1 cellular context compared by ENCODE assay signal in the genomic region with DNA sequence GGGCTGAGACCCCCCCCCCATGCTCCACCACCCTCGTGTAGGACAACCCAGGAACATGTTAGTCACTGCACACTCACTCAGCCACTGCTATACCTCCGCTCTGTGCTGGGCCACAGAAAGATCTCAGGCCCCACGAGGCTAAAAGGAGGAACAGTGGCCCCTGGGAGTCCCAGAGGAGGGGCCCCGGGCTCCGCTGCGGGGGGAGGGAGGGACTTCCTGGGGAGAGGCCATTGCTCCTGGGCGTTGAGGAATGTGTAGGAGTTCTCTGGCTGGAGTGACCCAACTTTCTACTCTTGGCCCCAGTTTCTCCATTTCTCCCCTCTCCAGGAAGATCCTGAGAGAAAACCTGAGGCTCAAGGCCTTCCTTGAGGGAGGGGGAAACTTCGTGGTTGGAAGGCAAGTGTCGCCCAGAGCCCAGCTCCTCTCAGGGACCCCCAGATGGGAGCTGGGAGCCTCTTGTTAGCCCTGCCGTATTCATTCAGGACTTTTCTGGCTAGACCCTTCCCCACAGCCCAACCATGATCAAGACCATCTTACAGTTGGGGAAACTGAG.
TF ChIP-seq lines count a peak whose summit lies in the region.

No MANE protein-coding gene starts in this region.

TF ChIP-seq in GM23338, 12 proteins besides CTCF, POLR2A, EP300 and RAD21 (continued from another document):
- TF ChIP-seq, protein P1, sequence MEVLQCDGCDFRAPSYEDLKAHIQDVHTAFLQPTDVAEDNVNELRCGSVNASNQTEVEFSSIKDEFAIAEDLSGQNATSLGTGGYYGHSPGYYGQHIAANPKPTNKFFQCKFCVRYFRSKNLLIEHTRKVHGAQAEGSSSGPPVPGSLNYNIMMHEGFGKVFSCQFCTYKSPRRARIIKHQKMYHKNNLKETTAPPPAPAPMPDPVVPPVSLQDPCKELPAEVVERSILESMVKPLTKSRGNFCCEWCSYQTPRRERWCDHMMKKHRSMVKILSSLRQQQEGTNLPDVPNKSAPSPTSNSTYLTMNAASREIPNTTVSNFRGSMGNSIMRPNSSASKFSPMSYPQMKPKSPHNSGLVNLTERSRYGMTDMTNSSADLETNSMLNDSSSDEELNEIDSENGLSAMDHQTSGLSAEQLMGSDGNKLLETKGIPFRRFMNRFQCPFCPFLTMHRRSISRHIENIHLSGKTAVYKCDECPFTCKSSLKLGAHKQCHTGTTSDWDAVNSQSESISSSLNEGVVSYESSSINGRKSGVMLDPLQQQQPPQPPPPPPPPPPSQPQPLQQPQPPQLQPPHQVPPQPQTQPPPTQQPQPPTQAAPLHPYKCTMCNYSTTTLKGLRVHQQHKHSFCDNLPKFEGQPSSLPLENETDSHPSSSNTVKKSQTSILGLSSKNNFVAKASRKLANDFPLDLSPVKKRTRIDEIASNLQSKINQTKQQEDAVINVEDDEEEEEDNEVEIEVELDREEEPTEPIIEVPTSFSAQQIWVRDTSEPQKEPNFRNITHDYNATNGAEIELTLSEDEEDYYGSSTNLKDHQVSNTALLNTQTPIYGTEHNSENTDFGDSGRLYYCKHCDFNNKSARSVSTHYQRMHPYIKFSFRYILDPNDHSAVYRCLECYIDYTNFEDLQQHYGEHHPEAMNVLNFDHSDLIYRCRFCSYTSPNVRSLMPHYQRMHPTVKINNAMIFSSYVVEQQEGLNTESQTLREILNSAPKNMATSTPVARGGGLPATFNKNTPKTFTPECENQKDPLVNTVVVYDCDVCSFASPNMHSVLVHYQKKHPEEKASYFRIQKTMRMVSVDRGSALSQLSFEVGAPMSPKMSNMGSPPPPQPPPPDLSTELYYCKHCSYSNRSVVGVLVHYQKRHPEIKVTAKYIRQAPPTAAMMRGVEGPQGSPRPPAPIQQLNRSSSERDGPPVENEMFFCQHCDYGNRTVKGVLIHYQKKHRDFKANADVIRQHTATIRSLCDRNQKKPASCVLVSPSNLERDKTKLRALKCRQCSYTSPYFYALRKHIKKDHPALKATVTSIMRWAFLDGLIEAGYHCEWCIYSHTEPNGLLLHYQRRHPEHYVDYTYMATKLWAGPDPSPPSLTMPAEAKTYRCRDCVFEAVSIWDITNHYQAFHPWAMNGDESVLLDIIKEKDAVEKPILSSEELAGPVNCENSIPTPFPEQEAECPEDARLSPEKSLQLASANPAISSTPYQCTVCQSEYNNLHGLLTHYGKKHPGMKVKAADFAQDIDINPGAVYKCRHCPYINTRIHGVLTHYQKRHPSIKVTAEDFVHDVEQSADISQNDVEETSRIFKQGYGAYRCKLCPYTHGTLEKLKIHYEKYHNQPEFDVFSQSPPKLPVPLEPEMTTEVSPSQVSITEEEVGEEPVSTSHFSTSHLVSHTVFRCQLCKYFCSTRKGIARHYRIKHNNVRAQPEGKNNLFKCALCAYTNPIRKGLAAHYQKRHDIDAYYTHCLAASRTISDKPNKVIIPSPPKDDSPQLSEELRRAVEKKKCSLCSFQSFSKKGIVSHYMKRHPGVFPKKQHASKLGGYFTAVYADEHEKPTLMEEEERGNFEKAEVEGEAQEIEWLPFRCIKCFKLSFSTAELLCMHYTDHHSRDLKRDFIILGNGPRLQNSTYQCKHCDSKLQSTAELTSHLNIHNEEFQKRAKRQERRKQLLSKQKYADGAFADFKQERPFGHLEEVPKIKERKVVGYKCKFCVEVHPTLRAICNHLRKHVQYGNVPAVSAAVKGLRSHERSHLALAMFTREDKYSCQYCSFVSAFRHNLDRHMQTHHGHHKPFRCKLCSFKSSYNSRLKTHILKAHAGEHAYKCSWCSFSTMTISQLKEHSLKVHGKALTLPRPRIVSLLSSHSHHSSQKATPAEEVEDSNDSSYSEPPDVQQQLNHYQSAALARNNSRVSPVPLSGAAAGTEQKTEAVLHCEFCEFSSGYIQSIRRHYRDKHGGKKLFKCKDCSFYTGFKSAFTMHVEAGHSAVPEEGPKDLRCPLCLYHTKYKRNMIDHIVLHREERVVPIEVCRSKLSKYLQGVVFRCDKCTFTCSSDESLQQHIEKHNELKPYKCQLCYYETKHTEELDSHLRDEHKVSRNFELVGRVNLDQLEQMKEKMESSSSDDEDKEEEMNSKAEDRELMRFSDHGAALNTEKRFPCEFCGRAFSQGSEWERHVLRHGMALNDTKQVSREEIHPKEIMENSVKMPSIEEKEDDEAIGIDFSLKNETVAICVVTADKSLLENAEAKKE (CRISPR knock-in tag; IDR thresholded peaks at IDR 0.05) = no peak
- TF ChIP-seq POLR2AphosphoS5 (IDR thresholded peaks at IDR 0.05; ENCODE audit: low read depth) (no peak), ZNF114 (CRISPR knock-in tag; IDR thresholded peaks at IDR 0.05) (no peak), STAT1 (IDR thresholded peaks at IDR 0.05; ENCODE audit: unreplicated experiment) (no peak), JUNB (IDR thresholded peaks at IDR 0.05; ENCODE audit: unreplicated experiment) (no peak)
